34 cellular contexts compared by ENCODE assay signal in the genomic region with DNA sequence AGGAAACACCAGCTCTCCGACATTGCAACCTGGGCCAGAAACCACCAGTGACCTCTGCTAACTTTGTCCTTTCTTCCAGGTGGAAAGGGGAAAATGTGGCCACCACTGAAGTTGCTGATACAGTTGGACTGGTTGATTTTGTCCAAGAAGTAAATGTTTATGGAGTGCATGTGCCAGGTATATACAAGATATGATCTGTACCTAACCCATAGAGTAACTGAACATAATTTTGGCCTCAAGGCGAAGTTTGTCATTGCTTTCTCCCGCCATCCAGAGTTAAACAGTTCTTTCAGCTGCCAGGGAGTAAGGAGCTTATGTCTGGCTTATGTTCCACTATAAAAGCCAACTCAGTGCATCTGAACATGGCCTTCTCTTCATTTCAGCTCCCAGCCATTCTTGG. TPM values are rescaled to one million over a fixed set of nuclear protein-coding genes. Genes with fewer than 3 reads are reported as not detected.
"Had no signal": no experiment of that assay in that cellular context is flagged by ENCODE, and none has a peak within 500 bp of the region (broad histone marks: within the 10 kb centered on the region; RNA-seq: fewer than 3 reads in every experiment).

No MANE protein-coding gene starts in this region.

- H3K4me3 ChIP-seq: coronary artery, dorsolateral prefrontal cortex, gastrocnemius medialis, heart left ventricle had no signal

- H3K4me1 ChIP-seq: foreskin keratinocyte, gastrocnemius medialis, heart left ventricle had no signal

- H3K27me3 Mint-ChIP-seq: activated CD4-positive, alpha-beta memory T cell treated with anti-CD3 and anti-CD28 coated beads, Interleukin-2, amount 10 ng/mL, durations not matched to agents 7 days and 5 days; activated CD4-positive, alpha-beta T cell treated with anti-CD3 and anti-CD28 coated beads, Interleukin-2, amount 10 ng/mL, durations not matched to agents 7 days and 5 days; activated naive CD4-positive, alpha-beta T cell treated with anti-CD3 and anti-CD28 coated beads, Interleukin-2, amount 10 ng/mL, durations not matched to agents 7 days and 5 days; activated naive CD8-positive, alpha-beta T cell; activated T-cell treated with anti-CD3 and anti-CD28 coated beads, Interleukin-2, amount 50 U/mL, for 24 hours; central memory CD8-positive, alpha-beta T cell; dendritic cell treated with granulocyte-macrophage colony-stimulating factor and Interleukin-4, amounts not matched to agents 40 ng/mL and 50 ng/mL, for 4 days had no signal

- H3K27ac Mint-ChIP-seq: activated CD4-positive, alpha-beta memory T cell treated with anti-CD3 and anti-CD28 coated beads, Interleukin-2, amount 10 ng/mL, durations not matched to agents 7 days and 5 days; activated CD4-positive, alpha-beta T cell treated with anti-CD3 and anti-CD28 coated beads, Interleukin-2, amount 10 ng/mL, durations not matched to agents 7 days and 5 days; activated naive CD4-positive, alpha-beta T cell treated with anti-CD3 and anti-CD28 coated beads, Interleukin-2, amount 10 ng/mL, durations not matched to agents 7 days and 5 days; activated naive CD8-positive, alpha-beta T cell; activated T-cell treated with anti-CD3 and anti-CD28 coated beads, Interleukin-2, amount 50 U/mL, for 24 hours; activated T-cell treated with anti-CD3 and anti-CD28 coated beads, Interleukin-2, amount 50 U/mL, for 72 hours; dendritic cell treated with granulocyte-macrophage colony-stimulating factor and Interleukin-4, amounts not matched to agents 40 ng/mL and 50 ng/mL, for 4 days; endodermal cell; T-helper 1 cell treated with Interleukin-12 subunit alpha and Interleukin-12 subunit beta and Interleukin-4 antibody, amounts not matched to agents 30 μg/mL and 1 μg/mL, for 36 hours; WTC11 had no signal

- H3K4me3 Mint-ChIP-seq: activated CD4-positive, alpha-beta memory T cell treated with anti-CD3 and anti-CD28 coated beads, Interleukin-2, amount 10 ng/mL, durations not matched to agents 7 days and 5 days; activated CD4-positive, alpha-beta T cell treated with anti-CD3 and anti-CD28 coated beads, Interleukin-2, amount 10 ng/mL, durations not matched to agents 7 days and 5 days; activated naive CD4-positive, alpha-beta T cell treated with anti-CD3 and anti-CD28 coated beads, Interleukin-2, amount 10 ng/mL, durations not matched to agents 7 days and 5 days; activated naive CD8-positive, alpha-beta T cell; activated T-cell treated with anti-CD3 and anti-CD28 coated beads, Interleukin-2, amount 50 U/mL, for 24 hours; activated T-cell treated with anti-CD3 and anti-CD28 coated beads, Interleukin-2, amount 50 U/mL, for 72 hours; central memory CD8-positive, alpha-beta T cell; dendritic cell treated with granulocyte-macrophage colony-stimulating factor and Interleukin-4, amounts not matched to agents 40 ng/mL and 50 ng/mL, for 4 days; endodermal cell; T-helper 1 cell treated with Interleukin-12 subunit alpha and Interleukin-12 subunit beta and Interleukin-4 antibody, amounts not matched to agents 30 μg/mL and 1 μg/mL, for 36 hours; WTC11 had no signal

- ATAC-seq: activated T-cell treated with anti-CD3 and anti-CD28 coated beads, Interleukin-2, amount 50 U/mL, for 72 hours; esophagus mucosa; foreskin keratinocyte; gastrocnemius medialis; heart left ventricle; WTC11 had no signal

- H3K4me1 Mint-ChIP-seq: central memory CD8-positive, alpha-beta T cell; WTC11 had no signal

- H3K36me3 Mint-ChIP-seq: activated naive CD8-positive, alpha-beta T cell had no signal

- DNase-seq: activated CD4-positive, alpha-beta memory T cell treated with anti-CD3 and anti-CD28 coated beads, Interleukin-2, amount 10 ng/mL, durations not matched to agents 7 days and 5 days; activated CD4-positive, alpha-beta T cell treated with anti-CD3 and anti-CD28 coated beads for 1 hour; activated CD4-positive, alpha-beta T cell treated with anti-CD3 and anti-CD28 coated beads for 4 hours; activated CD4-positive, alpha-beta T cell treated with anti-CD3 and anti-CD28 coated beads, Interleukin-2, amount 10 ng/mL, durations not matched to agents 7 days and 5 days; activated CD4-positive, alpha-beta T cell treated with anti-CD3 and anti-CD28 coated beads, Interleukin-2, amount 50 U/mL, for 4 hours; activated CD8-positive, alpha-beta memory T cell treated with anti-CD3 and anti-CD28 coated beads, Interleukin-2, amount 50 U/mL, for 48 hours; activated gamma-delta T cell; activated naive CD4-positive, alpha-beta T cell; activated naive CD4-positive, alpha-beta T cell treated with anti-CD3 and anti-CD28 coated beads, Interleukin-2, amount 10 ng/mL, durations not matched to agents 7 days and 5 days; activated T-cell treated with anti-CD3 and anti-CD28 coated beads for 4 hours; activated T-cell treated with anti-CD3 and anti-CD28 coated beads, Interleukin-2, amount 50 U/mL, for 24 hours; activated T-cell treated with anti-CD3 and anti-CD28 coated beads, Interleukin-2, amount 50 U/mL, for 72 hours; amniotic stem cell; anterior cingulate cortex; dorsolateral prefrontal cortex; effector memory CD4-positive, alpha-beta T cell; endodermal cell; foreskin keratinocyte; gastrocnemius medialis; glutamatergic neuron; heart left ventricle; T-helper 9 cell had no signal

- H3K27me3 ChIP-seq: brain microvascular endothelial cell, dorsolateral prefrontal cortex, foreskin keratinocyte, gastrocnemius medialis, heart left ventricle had no signal

- H3K9me3 ChIP-seq: gastrocnemius medialis, heart left ventricle had no signal

- H3K36me3 ChIP-seq: brain microvascular endothelial cell, gastrocnemius medialis, heart left ventricle had no signal

- H3K27ac ChIP-seq: brain microvascular endothelial cell, coronary artery, dorsolateral prefrontal cortex, foreskin keratinocyte, gastrocnemius medialis, heart left ventricle had no signal

- H3K9me3 Mint-ChIP-seq: activated CD4-positive, alpha-beta memory T cell treated with anti-CD3 and anti-CD28 coated beads, Interleukin-2, amount 10 ng/mL, durations not matched to agents 7 days and 5 days; activated CD4-positive, alpha-beta T cell treated with anti-CD3 and anti-CD28 coated beads, Interleukin-2, amount 10 ng/mL, durations not matched to agents 7 days and 5 days; activated naive CD4-positive, alpha-beta T cell treated with anti-CD3 and anti-CD28 coated beads, Interleukin-2, amount 10 ng/mL, durations not matched to agents 7 days and 5 days; activated T-cell treated with anti-CD3 and anti-CD28 coated beads, Interleukin-2, amount 50 U/mL, for 24 hours; activated T-cell treated with anti-CD3 and anti-CD28 coated beads, Interleukin-2, amount 50 U/mL, for 72 hours; central memory CD8-positive, alpha-beta T cell; dendritic cell treated with granulocyte-macrophage colony-stimulating factor and Interleukin-4, amounts not matched to agents 40 ng/mL and 50 ng/mL, for 4 days; endodermal cell; T-helper 1 cell treated with Interleukin-12 subunit alpha and Interleukin-12 subunit beta and Interleukin-4 antibody, amounts not matched to agents 30 μg/mL and 1 μg/mL, for 36 hours; WTC11 had no signal

RNA-seq across cellular contexts. Expression of a gene that starts 36.7 kb away (rescaled TPM):
- total RNA-seq: astrocyte, bronchial epithelial cell, epithelial cell of proximal tubule, foreskin keratinocyte, WTC11 had no signal

RNA-seq across cellular contexts. Expression of a gene that starts 46.9 kb away (rescaled TPM):
- total RNA-seq: cardiac septum had no signal
